Comparison of ENCODE assay signal across 13 cellular contexts in genomic region chr16:85870159-85870558, GRCh38. TPM values are rescaled to one million over a fixed set of nuclear protein-coding genes. Genes with fewer than 3 reads are reported as not detected.
DNase-seq lines count a peak whose midpoint lies in the region; ATAC-seq, FAIRE-seq and TF ChIP-seq lines count a peak whose summit lies in the region.
"Had no signal": no experiment of that assay in that cellular context is flagged by ENCODE, and none has a peak within 500 bp of the region (broad histone marks: within the 10 kb centered on the region; RNA-seq: fewer than 3 reads in every experiment).

No MANE protein-coding gene starts in this region.

- peaks cover 18% of the 10 kb centered on the region for H3K9me3 Mint-ChIP-seq in GM23338
- H3K9me3 Mint-ChIP-seq in dendritic cell treated with granulocyte-macrophage colony-stimulating factor and Interleukin-4, amounts not matched to agents 40 ng/mL and 50 ng/mL, for 4 days = no peaks in the 10 kb centered on the region
- no peaks in the 10 kb centered on the region for H3K9me3 Mint-ChIP-seq in memory B cell
- no peaks in the 10 kb centered on the region for H3K9me3 Mint-ChIP-seq in activated CD4-positive, alpha-beta memory T cell treated with anti-CD3 and anti-CD28 coated beads, Interleukin-2, amount 10 ng/mL, durations not matched to agents 7 days and 5 days

- H3K27ac Mint-ChIP-seq in GM23338 (peak overlapping the region; percentile 87), memory B cell (peak overlapping the region; percentile 96)
- H3K27ac Mint-ChIP-seq in dendritic cell treated with granulocyte-macrophage colony-stimulating factor and Interleukin-4, amounts not matched to agents 40 ng/mL and 50 ng/mL, for 4 days = peak overlapping the region; percentile 98
- no peak overlapping the region for H3K27ac Mint-ChIP-seq in activated CD4-positive, alpha-beta memory T cell treated with anti-CD3 and anti-CD28 coated beads, Interleukin-2, amount 10 ng/mL, durations not matched to agents 7 days and 5 days
- H3K27ac Mint-ChIP-seq: CD4-positive, CD25-positive, alpha-beta regulatory T cell had no signal

- no peaks in the 10 kb centered on the region for H3K4me1 ChIP-seq in A549
- peaks cover 10% of the 10 kb centered on the region; the same call in 1 of the 2 replicates for H3K4me1 ChIP-seq in GM23338 (ENCODE audit: insufficient read depth)
- H3K4me1 ChIP-seq: psoas muscle had no signal

- ATAC-seq in A549 (no peak), GM23338 (peak; percentile 84), memory B cell (ENCODE audit: low read depth) (no peak), GM21786 (IDR thresholded peaks at IDR 0.05; ENCODE audit: unreplicated experiment) (no peak)
- ATAC-seq: psoas muscle had no signal

- no peak for TF ChIP-seq EP300 in A549 (IDR thresholded peaks at IDR 0.05)

- H3K4me2 ChIP-seq in A549 (peak overlapping the region; percentile 28; the same call in 1 of the 3 replicates), GM23338 (no peak overlapping the region)

- TF ChIP-seq RAD21 in A549 (conservative IDR thresholded peaks at IDR 0.05 in 1 of 2, IDR thresholded peaks at IDR 0.05 in 1 of 2) = no peak

- H3K27me3 Mint-ChIP-seq in GM23338 (ENCODE audit: insufficient read depth, low read depth, poor library complexity) = no peaks in the 10 kb centered on the region
- H3K27me3 Mint-ChIP-seq in dendritic cell treated with granulocyte-macrophage colony-stimulating factor and Interleukin-4, amounts not matched to agents 40 ng/mL and 50 ng/mL, for 4 days = peaks cover 13% of the 10 kb centered on the region
- no peaks in the 10 kb centered on the region for H3K27me3 Mint-ChIP-seq in memory B cell
- H3K27me3 Mint-ChIP-seq in activated CD4-positive, alpha-beta memory T cell treated with anti-CD3 and anti-CD28 coated beads, Interleukin-2, amount 10 ng/mL, durations not matched to agents 7 days and 5 days = peaks cover 39% of the 10 kb centered on the region

- no peaks in the 10 kb centered on the region for H3K79me2 ChIP-seq in GM23338 (replicated peaks; ENCODE audit: insufficient read depth)

- CTCF ChIA-PET in A549 (lab: Yijun Ruan, JAX) = interaction anchor here (0.8 kb wide), 1 partner anchor 146 kb away, joined by 3 read pairs; no protein-coding TSS in a partner anchor
- CTCF ChIA-PET in activated CD4-positive, alpha-beta memory T cell treated with anti-CD3 and anti-CD28 coated beads, Interleukin-2, amount 10 ng/mL, durations not matched to agents 7 days and 5 days (lab: Charles Lee) = no interaction called here

- TF ChIP-seq CTCF in A549 (IDR thresholded peaks at IDR 0.05) (no peak), GM23338 (conservative IDR thresholded peaks at IDR 0.05; ENCODE audit: low read depth in 2 of 2) (no peak)

- intact Hi-C loops in dendritic cell treated with granulocyte-macrophage colony-stimulating factor and Interleukin-4, amounts not matched to agents 40 ng/mL and 50 ng/mL, for 4 days (cut with micrococcal nuclease) = loop anchor here (5.0 kb wide), 1 partner anchor 48 kb away; no protein-coding TSS in a partner anchor

- no peaks in the 10 kb centered on the region for H3F3A ChIP-seq in GM23338 (replicated peaks; ENCODE audit: low read depth)

- FAIRE-seq in A549 (lab: Jason Lieb, UNC) = no peak
- no peak for FAIRE-seq in frontal cortex (lab: Jason Lieb, UNC)

- POLR2A ChIA-PET in A549 (lab: Yijun Ruan, JAX) = no interaction called here
- POLR2A ChIA-PET in activated CD4-positive, alpha-beta memory T cell treated with anti-CD3 and anti-CD28 coated beads, Interleukin-2, amount 10 ng/mL, durations not matched to agents 7 days and 5 days (lab: Charles Lee) = no interaction called here

- H3K4me3 ChIP-seq in A549 = no peak overlapping the region
- H3K4me3 ChIP-seq in GM23338 = no peak overlapping the region
- H3K4me3 ChIP-seq: psoas muscle had no signal

- no peak overlapping the region for H2AFZ ChIP-seq in GM23338

- H3K36me3 ChIP-seq in GM23338 (ENCODE audit: insufficient read depth) = no peaks in the 10 kb centered on the region

- no peak for TF ChIP-seq POLR2A in A549 (IDR thresholded peaks at IDR 0.05; ENCODE audit: low read length)

- no peak for DNase-seq in A549 (ENCODE audit: low read depth in 1 of 2, low spot score in 1 of 2)
- DNase-seq in GM23338 (ENCODE audit: low spot score) = peak; percentile 61
- DNase-seq in memory B cell (ENCODE audit: low spot score in 2 of 2) = no peak
- no peak for DNase-seq in DMS53 treated with DMSO at 0.1 percent for 48 hours (lab: John Stamatoyannopoulos, UW; ENCODE audit: unreplicated experiment)
- no peak for DNase-seq in frontal cortex (ENCODE audit: low spot score in 2 of 2)
- DNase-seq in activated CD4-positive, alpha-beta memory T cell treated with anti-CD3 and anti-CD28 coated beads, Interleukin-2, amount 10 ng/mL, durations not matched to agents 7 days and 5 days = no peak
- DNase-seq: activated CD4-positive, alpha-beta T cell treated with anti-CD3 and anti-CD28 coated beads, Interleukin-2, amount 50 U/mL, for 48 hours; CD4-positive, CD25-positive, alpha-beta regulatory T cell; NCI-H2227 treated with DMSO at 0.1 percent for 48 hours; psoas muscle; stimulated activated CD4-positive, alpha-beta T cell treated with anti-CD3 and anti-CD28 coated beads, Interleukin-4, amount 100 ng/mL, for 1 hour had no signal

- WGBS in A549 (ENCODE audit: missing lambda C conversion rate) = 16% methylated on average over 8 of the region's 8 CpGs

- no peaks in the 10 kb centered on the region for H4K20me1 ChIP-seq in GM23338 (replicated peaks; ENCODE audit: insufficient read depth)

- peaks cover 4% of the 10 kb centered on the region; the same call in 1 of the 3 replicates for H3K9me3 ChIP-seq in A549
- H3K9me3 ChIP-seq: psoas muscle had no signal

- no peak overlapping the region for H3K27ac ChIP-seq in A549
- H3K27ac ChIP-seq in GM23338 (ENCODE audit: low read depth) = no peak overlapping the region
- H3K27ac ChIP-seq: psoas muscle had no signal

- H3K36me3 Mint-ChIP-seq in GM23338 (ENCODE audit: low read depth) (peaks cover 12% of the 10 kb centered on the region), memory B cell (no peaks in the 10 kb centered on the region)
- no peaks in the 10 kb centered on the region for H3K36me3 Mint-ChIP-seq in dendritic cell treated with granulocyte-macrophage colony-stimulating factor and Interleukin-4, amounts not matched to agents 40 ng/mL and 50 ng/mL, for 4 days (ENCODE audit: low read depth)
- no peaks in the 10 kb centered on the region for H3K36me3 Mint-ChIP-seq in activated CD4-positive, alpha-beta memory T cell treated with anti-CD3 and anti-CD28 coated beads, Interleukin-2, amount 10 ng/mL, durations not matched to agents 7 days and 5 days (ENCODE audit: low read depth)
- H3K36me3 Mint-ChIP-seq: CD4-positive, CD25-positive, alpha-beta regulatory T cell had no signal

- H3K4me3 Mint-ChIP-seq in GM23338 (peak overlapping the region; percentile 49), memory B cell (peak overlapping the region; percentile 57)
- H3K4me3 Mint-ChIP-seq in dendritic cell treated with granulocyte-macrophage colony-stimulating factor and Interleukin-4, amounts not matched to agents 40 ng/mL and 50 ng/mL, for 4 days = peak overlapping the region; percentile 64
- no peak overlapping the region for H3K4me3 Mint-ChIP-seq in activated CD4-positive, alpha-beta memory T cell treated with anti-CD3 and anti-CD28 coated beads, Interleukin-2, amount 10 ng/mL, durations not matched to agents 7 days and 5 days
- H3K4me3 Mint-ChIP-seq: CD4-positive, CD25-positive, alpha-beta regulatory T cell had no signal

- H3K4me1 Mint-ChIP-seq in GM23338 (peaks cover 21% of the 10 kb centered on the region), memory B cell (peaks cover 52% of the 10 kb centered on the region)
- H3K4me1 Mint-ChIP-seq in dendritic cell treated with granulocyte-macrophage colony-stimulating factor and Interleukin-4, amounts not matched to agents 40 ng/mL and 50 ng/mL, for 4 days (ENCODE audit: low read depth) = peaks cover 72% of the 10 kb centered on the region
- peaks cover 4% of the 10 kb centered on the region for H3K4me1 Mint-ChIP-seq in activated CD4-positive, alpha-beta memory T cell treated with anti-CD3 and anti-CD28 coated beads, Interleukin-2, amount 10 ng/mL, durations not matched to agents 7 days and 5 days

- H3K9me2 ChIP-seq in GM23338 (ENCODE audit: insufficient read depth) = no peaks in the 10 kb centered on the region

- no peaks in the 10 kb centered on the region for H3K27me3 ChIP-seq in GM23338 (ENCODE audit: insufficient read depth)

TF ChIP-seq in A549, 52 proteins besides CTCF, POLR2A, EP300 and RAD21 (continues in another document):
- TF ChIP-seq USF2 (IDR thresholded peaks at IDR 0.05) (no peak), ZFP36 (IDR thresholded peaks at IDR 0.05; ENCODE audit: borderline replicate concordance, partially characterized antibody) (no peak), FOXS1 (CRISPR knock-in tag; IDR thresholded peaks at IDR 0.05) (no peak)

RNA-seq across cellular contexts. Expression of gene IRF8, which starts 28.8 kb away (rescaled TPM):
- polyA plus RNA-seq in A549 (2011; rRNA removed) = 0.16 and 0.22 TPM in 2 replicates
- polyA plus RNA-seq in A549 (2012; cell fraction: cytosol; rRNA removed) = 0.09 and 0.16 TPM in 2 replicates
- polyA plus RNA-seq in A549 (2012; cell fraction: nucleus; rRNA removed) = 0.40 and 0.50 TPM in 2 replicates
- polyA plus RNA-seq in A549 (2017; fragmentation: RNase III; extraction: RNeasy Plus Mini Kit Qiagen cat#74134 plus additional on column Dnase treatment) = 0.18 to 0.42 TPM (median 0.40 TPM) in 3 replicates
- not detected in 2 replicates for polyA minus RNA-seq in A549 (2011; rRNA and poly(A)+ RNA removed)
- total RNA-seq in GM23338 (2014; rRNA removed; shearing (Covaris generic)) = 1.4 and 2.8 TPM in 2 replicates
- 0.47 and 1.3 TPM in 2 replicates for polyA plus RNA-seq in GM23338 (2016; fragmentation: Nextera tagmentation; extraction: Ambion mirVana)
- total RNA-seq in frontal cortex = 3.7 TPM
- 1 to 10 TPM; 4.8 to 4.9 TPM for total RNA-seq in activated CD4-positive, alpha-beta memory T cell treated with anti-CD3 and anti-CD28 coated beads, Interleukin-2, amount 10 ng/mL, durations not matched to agents 7 days and 5 days
